In genomic region chr7:8295638-8296361, GRCh38 we compare ENCODE assay signal across 8 cellular contexts. TPM values are rescaled to one million over a fixed set of nuclear protein-coding genes. Genes with fewer than 3 reads are reported as not detected.
DNase-seq lines count a peak whose midpoint lies in the region; ATAC-seq lines count a peak whose summit lies in the region.

No MANE protein-coding gene starts in this region.

- intact Hi-C loops in activated CD4-positive, alpha-beta T cell treated with anti-CD3 and anti-CD28 coated beads, Interleukin-2, amount 10 ng/mL, durations not matched to agents 24 days and 14 days (cut with micrococcal nuclease): loop anchor here (5.0 kb wide), 4 partner anchors 78 to 1193 kb away; no protein-coding TSS in a partner anchor

- no peaks in the 10 kb centered on the region for H3K9me3 Mint-ChIP-seq in activated CD4-positive, alpha-beta T cell treated with anti-CD3 and anti-CD28 coated beads, Interleukin-2, amount 10 ng/mL, durations not matched to agents 24 days and 14 days

- H3K9me3 ChIP-seq in neuron (ENCODE audit: low read length) (no peaks in the 10 kb centered on the region), MG63 (no peaks in the 10 kb centered on the region)

- DNase-seq in G401 (ENCODE audit: low spot score) (peak; percentile 93), NCI-H446 treated with DMSO at 0.1 percent for 48 hours (lab: John Stamatoyannopoulos, UW) (peak; percentile 87), fibroblast of the conjunctiva (ENCODE audit: low read depth) (peak; percentile 78), MG63 (no peak)
- peak; percentile 80 for DNase-seq in activated CD4-positive, alpha-beta T cell treated with anti-CD3 and anti-CD28 coated beads, Interleukin-2, amount 10 ng/mL, durations not matched to agents 24 days and 14 days

- H3K27me3 ChIP-seq in neuron (ENCODE audit: insufficient read depth, low read length): no peaks in the 10 kb centered on the region
- no peaks in the 10 kb centered on the region for H3K27me3 ChIP-seq in MG63

- H3K27me3 Mint-ChIP-seq in activated CD4-positive, alpha-beta T cell treated with anti-CD3 and anti-CD28 coated beads, Interleukin-2, amount 10 ng/mL, durations not matched to agents 24 days and 14 days: peaks cover 28% of the 10 kb centered on the region

- in situ Hi-C loops in G401 (cut with HindIII; ENCODE audit: low sequenced_read_pairs): no loop called here

- H3K36me3 Mint-ChIP-seq in activated CD4-positive, alpha-beta T cell treated with anti-CD3 and anti-CD28 coated beads, Interleukin-2, amount 10 ng/mL, durations not matched to agents 24 days and 14 days (ENCODE audit: low read depth): no peaks in the 10 kb centered on the region

- no peaks in the 10 kb centered on the region for H3K36me3 ChIP-seq in neuron (ENCODE audit: insufficient read depth, low read length)
- H3K36me3 ChIP-seq in MG63: no peaks in the 10 kb centered on the region

- no peak overlapping the region for H3K4me3 Mint-ChIP-seq in activated CD4-positive, alpha-beta T cell treated with anti-CD3 and anti-CD28 coated beads, Interleukin-2, amount 10 ng/mL, durations not matched to agents 24 days and 14 days

- H3K27ac Mint-ChIP-seq in activated CD4-positive, alpha-beta T cell treated with anti-CD3 and anti-CD28 coated beads, Interleukin-2, amount 10 ng/mL, durations not matched to agents 24 days and 14 days: no peak overlapping the region

- no peaks in the 10 kb centered on the region for H3K4me1 ChIP-seq in neuron (ENCODE audit: insufficient read depth, low read length)

- peaks cover 3% of the 10 kb centered on the region for H3K4me1 Mint-ChIP-seq in activated CD4-positive, alpha-beta T cell treated with anti-CD3 and anti-CD28 coated beads, Interleukin-2, amount 10 ng/mL, durations not matched to agents 24 days and 14 days

- peak; percentile 99 for ATAC-seq in GM21360 (IDR thresholded peaks at IDR 0.05; ENCODE audit: unreplicated experiment)
- ATAC-seq in HG03520 (IDR thresholded peaks at IDR 0.05; ENCODE audit: unreplicated experiment): peak; percentile 99

- H3K4me3 ChIP-seq in neuron (ENCODE audit: low read length) (no peak overlapping the region), MG63 (no peak overlapping the region)

- H2AFZ ChIP-seq in neuron (ENCODE audit: low read depth, low read length): peak overlapping the region; percentile 43

RNA-seq across cellular contexts. Expression of gene ICA1, which starts 33.8 kb away (rescaled TPM):
- total RNA-seq in G401 (2014; rRNA removed; shearing (Covaris generic)): 29.1 and 51.6 TPM in 2 replicates
- total RNA-seq in activated CD4-positive, alpha-beta T cell treated with anti-CD3 and anti-CD28 coated beads, Interleukin-2, amount 10 ng/mL, durations not matched to agents 24 days and 14 days: 0.62 and 0.72 TPM in 2 replicates
- total RNA-seq in MG63 (2014; rRNA removed; shearing (Covaris generic); ENCODE audit: low replicate concordance): not detected in 2 replicates

Comparison
In these comparisons a context has a peak if more than half of its experiments do, and no peak if none do; other contexts are left out.
1. RNA of gene ICA1, which starts 33.8 kb away (total RNA-seq): 29.1 to 51.6 TPM in G401; 0.62 to 0.72 TPM in activated CD4-positive, alpha-beta T cell treated with anti-CD3 and anti-CD28 coated beads, Interleukin-2, amount 10 ng/mL, durations not matched to agents 24 days and 14 days and not detected in MG63; every median in the first group is over 10 times any median in the second.